ENCODE assay signal across 8 cellular contexts in the genomic region with DNA sequence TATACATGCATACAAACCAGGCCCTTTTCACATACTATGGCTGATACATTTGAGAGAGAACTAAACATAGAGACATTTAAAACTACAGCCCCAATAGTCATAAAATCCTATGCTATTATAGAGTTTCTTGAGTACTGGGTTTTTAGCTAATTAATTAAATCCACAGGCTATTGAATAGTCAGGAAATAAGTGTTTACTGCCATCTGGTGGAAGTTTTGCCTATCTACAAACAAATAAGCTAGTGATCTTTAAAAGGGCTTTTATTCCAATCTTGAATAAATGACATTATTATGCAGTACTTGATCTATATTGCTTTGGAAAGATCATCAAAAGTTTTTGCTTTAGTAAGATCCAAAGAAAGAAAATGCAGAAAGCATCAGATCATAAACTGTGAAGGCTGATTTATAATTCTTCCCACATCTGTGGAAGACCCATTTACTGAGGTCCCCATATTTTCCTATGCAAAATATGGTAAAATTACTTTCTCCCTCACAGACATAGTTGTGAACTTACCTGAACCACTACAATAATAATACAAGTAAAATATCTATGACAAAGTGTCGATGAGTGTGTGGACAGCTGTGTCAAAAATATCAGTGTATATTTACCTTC.
DNase-seq lines count a peak whose midpoint lies in the region; ATAC-seq, FAIRE-seq and TF ChIP-seq lines count a peak whose summit lies in the region.

No MANE protein-coding gene starts in this region.

- WGBS in H1 (ENCODE audit: extremely low coverage in 1 of 2, insufficient coverage in 1 of 2, insufficient read length in 1 of 2, insufficient replicate concordance in 2 of 2, low coverage in 1 of 2, low lambda C conversion rate in 2 of 2, missing lambda C conversion rate in 1 of 2), 2 experiments: 83% methylated on average over 1 of the region's 1 CpG; no CpG with 5 or more reads in 1 of the 2 experiments
- WGBS in ovary, 3 donors: 89 to 93% (median 92%) methylated on average over 1 of the region's 1 CpG

- H3K4me1 ChIP-seq in OCI-LY1 (ENCODE audit: insufficient read depth, low read length, severe bottlenecking) (peaks cover 18% of the 10 kb centered on the region), H1 (replicated peaks in 1 of 4; ENCODE audit: control insufficient read depth in 3 of 4, insufficient read depth in 4 of 4, low read length in 3 of 4) (peaks cover 0 to 4% (median 2%) of the 10 kb centered on the region in 4 experiments; a peak in 2 of 7 replicates), ovary (ENCODE audit: insufficient read depth) (peaks cover 3% of the 10 kb centered on the region)

- no peak overlapping the region for H3K4me3 Mint-ChIP-seq in activated CD4-positive, alpha-beta memory T cell treated with anti-CD3 and anti-CD28 coated beads, Interleukin-2, amount 10 ng/mL, durations not matched to agents 7 days and 5 days

- H3K14ac ChIP-seq in H1 (ENCODE audit: insufficient read length): no peak overlapping the region

- H3K9ac ChIP-seq in OCI-LY1 (ENCODE audit: low read length) (no peak overlapping the region), H1 (replicated peaks in 1 of 4; ENCODE audit: extremely low read depth in 1 of 4, low read depth in 3 of 4, low read length in 3 of 4) (no peak overlapping the region)

- H3K9me3 ChIP-seq in OCI-LY1 (ENCODE audit: low read length) (no peaks in the 10 kb centered on the region), H1 (ENCODE audit: insufficient read depth in 2 of 2, low read depth in 1 of 2, low read length in 1 of 2) (no peaks in the 10 kb centered on the region), ovary (no peaks in the 10 kb centered on the region)

- H2BK20ac ChIP-seq in H1 (ENCODE audit: low read length): no peak overlapping the region

- no peaks in the 10 kb centered on the region for H3K9me3 Mint-ChIP-seq in activated CD4-positive, alpha-beta memory T cell treated with anti-CD3 and anti-CD28 coated beads, Interleukin-2, amount 10 ng/mL, durations not matched to agents 7 days and 5 days

- H4K91ac ChIP-seq in H1 (replicated peaks; ENCODE audit: insufficient read length, low read length): no peak overlapping the region

- no peak overlapping the region for H4K8ac ChIP-seq in H1 (ENCODE audit: extremely low read depth, insufficient read depth, low read length)

- H2BK5ac ChIP-seq in H1 (ENCODE audit: low read depth, low read length): no peak overlapping the region

- POLR2A ChIA-PET in H1 (lab: Charles Lee; ENCODE audit: partially characterized antibody): interaction anchor here (0.8 kb wide), 1 partner anchor 50 kb away, joined by 3 read pairs; no protein-coding TSS in a partner anchor
- POLR2A ChIA-PET in activated CD4-positive, alpha-beta memory T cell treated with anti-CD3 and anti-CD28 coated beads, Interleukin-2, amount 10 ng/mL, durations not matched to agents 7 days and 5 days (lab: Charles Lee): no interaction called here

- H3K23me2 ChIP-seq in H1 (ENCODE audit: low read depth, low read length): no peaks in the 10 kb centered on the region

- ATAC-seq in omental fat pad (ENCODE audit: low FRiP score): no peak

- H3K4me1 Mint-ChIP-seq in activated CD4-positive, alpha-beta memory T cell treated with anti-CD3 and anti-CD28 coated beads, Interleukin-2, amount 10 ng/mL, durations not matched to agents 7 days and 5 days: peaks cover under 1% of the 10 kb centered on the region

- peak; percentile 53 to 60 for TF ChIP-seq RAD21 in H1 (IDR thresholded peaks at IDR 0.05 in 1 of 2, conservative IDR thresholded peaks at IDR 0.05 in 1 of 2; ENCODE audit: low read depth in 2 of 2, low read length in 2 of 2)

- H3K27me3 ChIP-seq in OCI-LY1 (ENCODE audit: insufficient read depth, low read length) (no peaks in the 10 kb centered on the region), H1 (replicated peaks in 1 of 4; ENCODE audit: control insufficient read depth in 3 of 4, extremely low read depth in 1 of 4, insufficient read depth in 3 of 4, low read length in 3 of 4) (no peaks in the 10 kb centered on the region), ovary (no peaks in the 10 kb centered on the region)

- no peak overlapping the region for H3K27ac Mint-ChIP-seq in activated CD4-positive, alpha-beta memory T cell treated with anti-CD3 and anti-CD28 coated beads, Interleukin-2, amount 10 ng/mL, durations not matched to agents 7 days and 5 days

- no peaks in the 10 kb centered on the region for H3K9me2 ChIP-seq in OCI-LY1 (ENCODE audit: low read depth, low read length)

- H2AFZ ChIP-seq in OCI-LY1 (ENCODE audit: low read length) (no peak overlapping the region), H1 (ENCODE audit: low read length) (no peak overlapping the region)

- H3K79me2 ChIP-seq in OCI-LY1 (ENCODE audit: insufficient read depth, low read length): no peaks in the 10 kb centered on the region
- H3K79me2 ChIP-seq in H1 (ENCODE audit: control insufficient read depth in 1 of 2, insufficient read depth in 2 of 2, low read length in 2 of 2): no peaks in the 10 kb centered on the region

- no peak for FAIRE-seq in H1 (lab: Jason Lieb, UNC)

- DNase-seq in H4 (ENCODE audit: low spot score) (peak; percentile 32), H1 (ENCODE audit: low read depth in 1 of 2, low spot score in 2 of 2) (no peak), ovary (no peak), omental fat pad (ENCODE audit: low spot score) (no peak), retina (no peak)
- no peak for DNase-seq in activated CD4-positive, alpha-beta memory T cell treated with anti-CD3 and anti-CD28 coated beads, Interleukin-2, amount 10 ng/mL, durations not matched to agents 7 days and 5 days

- H3K36me3 ChIP-seq in OCI-LY1 (ENCODE audit: insufficient read depth, low read length) (peaks cover 27% of the 10 kb centered on the region), H1 (ENCODE audit: control insufficient read depth in 2 of 4, insufficient read depth in 4 of 4, low read length in 3 of 4) (peaks cover 0 to 3% (median 2%) of the 10 kb centered on the region in 4 experiments; a peak in 4 of 8 replicates), ovary (no peaks in the 10 kb centered on the region)

- TF ChIP-seq POLR2A in H1 (IDR thresholded peaks at IDR 0.05; ENCODE audit: control extremely low read depth in 1 of 2, low read depth in 2 of 2, low read length in 2 of 2): no peak
- no peak for TF ChIP-seq POLR2A in ovary (IDR thresholded peaks at IDR 0.05)

- H3K4me2 ChIP-seq in OCI-LY1 (ENCODE audit: low read length) (no peak overlapping the region), H1 (ENCODE audit: insufficient read depth in 1 of 2, low read depth in 2 of 2, low read length in 2 of 2) (no peak overlapping the region)

- TF ChIP-seq EP300 in H1 (IDR thresholded peaks at IDR 0.05; ENCODE audit: borderline replicate concordance in 1 of 2, low read depth in 2 of 2, low read length in 2 of 2) (no peak), ovary (IDR thresholded peaks at IDR 0.05) (no peak)

- H2AK5ac ChIP-seq in H1 (ENCODE audit: low read depth, low read length): no peak overlapping the region

- no peak overlapping the region for H2BK15ac ChIP-seq in H1 (ENCODE audit: low read length)

- H3K4ac ChIP-seq in H1 (replicated peaks; ENCODE audit: insufficient read length, low read depth, low read length): no peak overlapping the region

- H4K20me1 ChIP-seq in OCI-LY1 (ENCODE audit: insufficient read depth, low read length): no peaks in the 10 kb centered on the region
- no peaks in the 10 kb centered on the region for H4K20me1 ChIP-seq in H1 (replicated peaks in 1 of 2; ENCODE audit: control insufficient read depth in 1 of 2, insufficient read depth in 2 of 2, low read length in 2 of 2)

- H3K27me3 Mint-ChIP-seq in activated CD4-positive, alpha-beta memory T cell treated with anti-CD3 and anti-CD28 coated beads, Interleukin-2, amount 10 ng/mL, durations not matched to agents 7 days and 5 days: no peaks in the 10 kb centered on the region

- H3K23ac ChIP-seq in H1 (ENCODE audit: insufficient read length): no peak overlapping the region

- H3K56ac ChIP-seq in H1 (replicated peaks; ENCODE audit: insufficient read length, low read depth, low read length): no peak overlapping the region

- H3F3A ChIP-seq in OCI-LY1 (ENCODE audit: insufficient read depth, low read length): no peaks in the 10 kb centered on the region

- no peak overlapping the region for H3K4me3 ChIP-seq in OCI-LY1 (ENCODE audit: low read depth, low read length, poor library complexity, severe bottlenecking)
- no peak overlapping the region for H3K4me3 ChIP-seq in H1 (ENCODE audit: extremely low read depth in 1 of 4, insufficient read depth in 2 of 4, low read depth in 3 of 4, low read length in 4 of 4)
- H3K4me3 ChIP-seq in ovary: no peak overlapping the region

- H3K36me3 Mint-ChIP-seq in activated CD4-positive, alpha-beta memory T cell treated with anti-CD3 and anti-CD28 coated beads, Interleukin-2, amount 10 ng/mL, durations not matched to agents 7 days and 5 days (ENCODE audit: low read depth): peaks cover 10% of the 10 kb centered on the region

- intact Hi-C loops in ovary (cut with DNase I): loop anchor here in 2 of 4 donors (5.0 to 10.0 kb wide), 2 partner anchors 577 to 604 kb away; a partner anchor contains a TSS

- H2BK120ac ChIP-seq in H1 (replicated peaks; ENCODE audit: low read depth, low read length): no peak overlapping the region

- H3K27ac ChIP-seq in C4-2B (no peak overlapping the region), OCI-LY1 (ENCODE audit: low read depth, low read length, poor library complexity, severe bottlenecking) (no peak overlapping the region), H1 (ENCODE audit: low read depth, low read length) (no peak overlapping the region), ovary (no peak overlapping the region)

- no peak overlapping the region for H3K18ac ChIP-seq in H1 (ENCODE audit: extremely low read depth, low read length)

- CTCF ChIA-PET in H1 (lab: Charles Lee; ENCODE audit: partially characterized antibody): interaction anchor here (0.6 to 3.2 kb wide), 30 partner anchors 9 to 373 kb away, joined by 3 to 21 read pairs (median 4); a partner anchor contains a TSS
- CTCF ChIA-PET in activated CD4-positive, alpha-beta memory T cell treated with anti-CD3 and anti-CD28 coated beads, Interleukin-2, amount 10 ng/mL, durations not matched to agents 7 days and 5 days (lab: Charles Lee): interaction anchor here (0.6 to 1.7 kb wide), 13 partner anchors 9 to 605 kb away, joined by 3 to 11 read pairs (median 3); a partner anchor contains a TSS

- H4K5ac ChIP-seq in H1 (ENCODE audit: insufficient read length, low read depth, low read length): no peak overlapping the region

- TF ChIP-seq CTCF in C4-2B (conservative IDR thresholded peaks at IDR 0.05) (peak; percentile 87), OCI-LY1 (IDR thresholded peaks at IDR 0.05; ENCODE audit: low read length) (peak; percentile 56), H1 (IDR thresholded peaks at IDR 0.05; ENCODE audit: control extremely low read depth in 1 of 3, insufficient read depth in 1 of 3, low read depth in 1 of 3, low read length in 3 of 3) (peak in 2 of 3 experiments; percentile 33 to 34; a peak in 2 of 4 replicates), ovary (IDR thresholded peaks at IDR 0.05) (peak in 2 of 3 donors; percentile 11 to 40), omental fat pad (IDR thresholded peaks at IDR 0.05) (no peak)

- H2BK12ac ChIP-seq in H1 (ENCODE audit: low read depth, low read length): no peak overlapping the region

- H3K79me1 ChIP-seq in H1 (ENCODE audit: low read depth, low read length): no peaks in the 10 kb centered on the region

Comparison
In these comparisons a context has a peak if more than half of its experiments do, and no peak if none do; other contexts are left out.
1. CTCF ChIP-seq: peak in C4-2B (single experiment), OCI-LY1 (single experiment), H1 (2 of 3) and ovary (2 of 3); none in omental fat pad (0 of 3).